Comparison of ENCODE assay signal across 22 cellular contexts in genomic region chr4:186659936-186660335, GRCh38.
"Had no signal": no experiment of that assay in that cellular context is flagged by ENCODE, and none has a peak within 500 bp of the region (broad histone marks: within the 10 kb centered on the region; RNA-seq: fewer than 3 reads in every experiment).

No MANE protein-coding gene starts in this region.

- H3K9me3 Mint-ChIP-seq: memory B cell; mesothelial cell of epicardium; natural killer cell treated with Interleukin-12 subunit alpha and Interleukin-12 subunit beta and Interleukin-15 and Interleukin-18, amount 100 ng/mL, for 72 hours had no signal

- H3K36me3 Mint-ChIP-seq: memory B cell; natural killer cell treated with Interleukin-12 subunit alpha and Interleukin-12 subunit beta and Interleukin-15 and Interleukin-18, amount 100 ng/mL, for 72 hours; stimulated activated memory B cell treated with anti-CD40 and anti-IgM and Interleukin-4, amounts not matched to agents 10 μg/mL and 1 μg/mL and 100 μg/mL, for 72 hours had no signal

- H3K4me3 Mint-ChIP-seq: memory B cell; mesothelial cell of epicardium; natural killer cell treated with Interleukin-12 subunit alpha and Interleukin-12 subunit beta and Interleukin-15 and Interleukin-18, amount 100 ng/mL, for 72 hours; stimulated activated memory B cell treated with anti-CD40 and anti-IgM and Interleukin-4, amounts not matched to agents 10 μg/mL and 1 μg/mL and 100 μg/mL, for 72 hours had no signal

- H3K4me1 Mint-ChIP-seq: memory B cell; stimulated activated memory B cell treated with anti-CD40 and anti-IgM and Interleukin-4, amounts not matched to agents 10 μg/mL and 1 μg/mL and 100 μg/mL, for 72 hours had no signal

- H3K27ac Mint-ChIP-seq: memory B cell; mesothelial cell of epicardium; natural killer cell treated with Interleukin-12 subunit alpha and Interleukin-12 subunit beta and Interleukin-15 and Interleukin-18, amount 100 ng/mL, for 72 hours; stimulated activated memory B cell treated with anti-CD40 and anti-IgM and Interleukin-4, amounts not matched to agents 10 μg/mL and 1 μg/mL and 100 μg/mL, for 72 hours had no signal

- DNase-seq: cortex of kidney; dorsolateral prefrontal cortex; effector memory CD4-positive, alpha-beta T cell; gastrocnemius medialis; heart right ventricle; hypothalamus; kidney glomerular epithelial cell; left ventricle myocardium inferior; lower lobe of right lung; psoas muscle; spleen; stimulated activated CD4-positive, alpha-beta T cell treated with anti-CD3 and anti-CD28 coated beads, Interleukin-15, amount 100 ng/mL, for 24 hours; stimulated activated CD4-positive, alpha-beta T cell treated with anti-CD3 and anti-CD28 coated beads, Interleukin-1b, Interleukin-23, amount 100 ng/mL, for 48 hours; stimulated activated CD4-positive, alpha-beta T cell treated with anti-CD3 and anti-CD28 coated beads, Interleukin-4, amount 100 ng/mL, for 24 hours; stomach; substantia nigra; trophoblast cell had no signal

- ATAC-seq: gastrocnemius medialis; heart right ventricle; lower lobe of right lung; natural killer cell treated with Interleukin-12 subunit alpha and Interleukin-12 subunit beta and Interleukin-15 and Interleukin-18, amount 100 ng/mL, for 72 hours; psoas muscle; sciatic nerve; stimulated activated memory B cell treated with anti-CD40 and anti-IgM and Interleukin-4, amounts not matched to agents 10 μg/mL and 1 μg/mL and 100 μg/mL, for 72 hours had no signal

- H3K27me3 Mint-ChIP-seq: memory B cell; natural killer cell treated with Interleukin-12 subunit alpha and Interleukin-12 subunit beta and Interleukin-15 and Interleukin-18, amount 100 ng/mL, for 72 hours; stimulated activated memory B cell treated with anti-CD40 and anti-IgM and Interleukin-4, amounts not matched to agents 10 μg/mL and 1 μg/mL and 100 μg/mL, for 72 hours had no signal
